Comparison of ENCODE assay signal across 9 cellular contexts in genomic region chr17:27651411-27652345, GRCh38. TPM values are rescaled to one million over a fixed set of nuclear protein-coding genes. Genes with fewer than 3 reads are reported as not detected.
DNase-seq lines count a peak whose midpoint lies in the region; ATAC-seq, FAIRE-seq and TF ChIP-seq lines count a peak whose summit lies in the region.
"Had no signal": no experiment of that assay in that cellular context is flagged by ENCODE, and none has a peak within 500 bp of the region (broad histone marks: within the 10 kb centered on the region; RNA-seq: fewer than 3 reads in every experiment).

No MANE protein-coding gene starts in this region.

- no peak overlapping the region for H2BK5ac ChIP-seq in H1 (ENCODE audit: low read depth, low read length)

- peak; percentile 35 for DNase-seq in MV-4-11 (lab: John Stamatoyannopoulos, UW)
- peak; percentile 9 to 50 for DNase-seq in activated CD8-positive, alpha-beta memory T cell treated with anti-CD3 and anti-CD28 coated beads for 1 hour (ENCODE audit: extremely low read depth in 1 of 2, low read depth in 1 of 2)
- peak in 1 of 2 experiments; percentile 87 for DNase-seq in H1 (ENCODE audit: low read depth in 1 of 2, low spot score in 2 of 2)
- peak in 9 of 10 donors; percentile 34 to 63 (median 58) for DNase-seq in naive thymus-derived CD8-positive, alpha-beta T cell
- peak; percentile 36 for DNase-seq in stimulated activated naive CD4-positive, alpha-beta T cell treated with Interleukin-2 at 50 U/mL for 16 hours (lab: John Stamatoyannopoulos, UW)
- DNase-seq in GM19238 (ENCODE audit: insufficient read length, low spot score), result no peak

- no peak overlapping the region for H2BK120ac ChIP-seq in H1 (replicated peaks; ENCODE audit: low read depth, low read length)

- no peak for TF ChIP-seq EP300 in H1 (IDR thresholded peaks at IDR 0.05; ENCODE audit: borderline replicate concordance in 1 of 2, low read depth in 2 of 2, low read length in 2 of 2)

- peak overlapping the region in 1 of 10 donors; percentile 17 for H3K27ac Mint-ChIP-seq in naive thymus-derived CD8-positive, alpha-beta T cell
- H3K27ac Mint-ChIP-seq: dendritic cell treated with granulocyte-macrophage colony-stimulating factor and Interleukin-4, amounts not matched to agents 40 ng/mL and 50 ng/mL, for 4 days had no signal

- no peak overlapping the region for H4K91ac ChIP-seq in H1 (replicated peaks; ENCODE audit: insufficient read length, low read length)

- peaks cover 8 to 10% (median 8%) of the 10 kb centered on the region in 4 donors for H3K4me1 Mint-ChIP-seq in naive thymus-derived CD8-positive, alpha-beta T cell

- no peaks in the 10 kb centered on the region for H3K9me3 ChIP-seq in H1 (ENCODE audit: insufficient read depth in 2 of 2, low read depth in 1 of 2, low read length in 1 of 2)

- H3K23ac ChIP-seq in H1 (ENCODE audit: insufficient read length), result no peak overlapping the region

- no peaks in the 10 kb centered on the region for H3K23me2 ChIP-seq in H1 (ENCODE audit: low read depth, low read length)

- H3K4ac ChIP-seq in H1 (replicated peaks; ENCODE audit: insufficient read length, low read depth, low read length), result no peak overlapping the region

- peak; percentile 59 to 61 for ATAC-seq in naive thymus-derived CD8-positive, alpha-beta T cell
- ATAC-seq in GM18502 (IDR thresholded peaks at IDR 0.05; ENCODE audit: poor library complexity, unreplicated experiment), result no peak

- H2BK20ac ChIP-seq in H1 (ENCODE audit: low read length), result no peak overlapping the region

- peak; percentile 53 to 71 (median 64) for TF ChIP-seq CTCF in H1 (IDR thresholded peaks at IDR 0.05; ENCODE audit: control extremely low read depth in 1 of 3, insufficient read depth in 1 of 3, low read depth in 1 of 3, low read length in 3 of 3)

- H3K56ac ChIP-seq in H1 (replicated peaks; ENCODE audit: insufficient read length, low read depth, low read length), result no peak overlapping the region

- H3K79me1 ChIP-seq in H1 (ENCODE audit: low read depth, low read length), result no peaks in the 10 kb centered on the region

- H3K4me2 ChIP-seq in H1 (ENCODE audit: insufficient read depth in 1 of 2, low read depth in 2 of 2, low read length in 2 of 2), result no peak overlapping the region

- H3K4me1 ChIP-seq in H1 (replicated peaks in 1 of 4; ENCODE audit: control insufficient read depth in 3 of 4, insufficient read depth in 4 of 4, low read length in 3 of 4), result peaks cover 0 to 4% (median 0%) of the 10 kb centered on the region in 4 experiments; a peak in 1 of 7 replicates

- H3K27ac ChIP-seq in H1 (ENCODE audit: low read depth, low read length), result no peak overlapping the region

- no peak overlapping the region for H2AFZ ChIP-seq in H1 (ENCODE audit: low read length)

- no peak overlapping the region for H3K4me3 ChIP-seq in H1 (ENCODE audit: extremely low read depth in 1 of 4, insufficient read depth in 2 of 4, low read depth in 3 of 4, low read length in 4 of 4)

- no peak overlapping the region for H3K18ac ChIP-seq in H1 (ENCODE audit: extremely low read depth, low read length)

- peak; percentile 79 for FAIRE-seq in G401.6 (lab: Jason Lieb, UNC)
- peak; percentile 55 for FAIRE-seq in H1 (lab: Jason Lieb, UNC)

- TF ChIP-seq POLR2A in H1 (IDR thresholded peaks at IDR 0.05; ENCODE audit: control extremely low read depth in 1 of 2, low read depth in 2 of 2, low read length in 2 of 2), result no peak

- no peak overlapping the region for H4K8ac ChIP-seq in H1 (ENCODE audit: extremely low read depth, insufficient read depth, low read length)

- H3K14ac ChIP-seq in H1 (ENCODE audit: insufficient read length), result no peak overlapping the region

- H3K9me3 Mint-ChIP-seq in naive thymus-derived CD8-positive, alpha-beta T cell, result no peaks in the 10 kb centered on the region
- H3K9me3 Mint-ChIP-seq: dendritic cell treated with granulocyte-macrophage colony-stimulating factor and Interleukin-4, amounts not matched to agents 40 ng/mL and 50 ng/mL, for 4 days had no signal

- TF ChIP-seq RAD21 in H1 (IDR thresholded peaks at IDR 0.05 in 1 of 2, conservative IDR thresholded peaks at IDR 0.05 in 1 of 2; ENCODE audit: low read depth in 2 of 2, low read length in 2 of 2), result peak; percentile 59 to 65

- no peak overlapping the region for H2AK5ac ChIP-seq in H1 (ENCODE audit: low read depth, low read length)

- WGBS in H1 (ENCODE audit: extremely low coverage in 1 of 2, insufficient coverage in 1 of 2, insufficient read length in 1 of 2, insufficient replicate concordance in 2 of 2, low coverage in 1 of 2, low lambda C conversion rate in 2 of 2, missing lambda C conversion rate in 1 of 2), 2 experiments, result 79% methylated on average over 16 of the region's 16 CpGs; no CpG with 5 or more reads in 1 of the 2 experiments

- H3K27me3 ChIP-seq in H1 (replicated peaks in 1 of 4; ENCODE audit: control insufficient read depth in 3 of 4, extremely low read depth in 1 of 4, insufficient read depth in 3 of 4, low read length in 3 of 4), result no peaks in the 10 kb centered on the region

- no peaks in the 10 kb centered on the region for H3K79me2 ChIP-seq in H1 (ENCODE audit: control insufficient read depth in 1 of 2, insufficient read depth in 2 of 2, low read length in 2 of 2)

- CTCF ChIA-PET in H1 (lab: Charles Lee; ENCODE audit: partially characterized antibody), result interaction anchor here (0.6 to 18.4 kb wide), 62 partner anchors 9 to 597 kb away, joined by 3 to 338 read pairs (median 4); partner anchors contain the start of genes KSR1 and LGALS9

- no peak overlapping the region for H2BK12ac ChIP-seq in H1 (ENCODE audit: low read depth, low read length)

- H3K36me3 ChIP-seq in H1 (ENCODE audit: control insufficient read depth in 2 of 4, insufficient read depth in 4 of 4, low read length in 3 of 4), result no peaks in the 10 kb centered on the region

- no peaks in the 10 kb centered on the region for H4K20me1 ChIP-seq in H1 (replicated peaks in 1 of 2; ENCODE audit: control insufficient read depth in 1 of 2, insufficient read depth in 2 of 2, low read length in 2 of 2)

- no peak overlapping the region for H4K5ac ChIP-seq in H1 (ENCODE audit: insufficient read length, low read depth, low read length)

- peaks cover 0 to 7% (median 0%) of the 10 kb centered on the region in 5 donors for H3K27me3 Mint-ChIP-seq in naive thymus-derived CD8-positive, alpha-beta T cell
- H3K27me3 Mint-ChIP-seq: dendritic cell treated with granulocyte-macrophage colony-stimulating factor and Interleukin-4, amounts not matched to agents 40 ng/mL and 50 ng/mL, for 4 days had no signal

- H3K36me3 Mint-ChIP-seq in naive thymus-derived CD8-positive, alpha-beta T cell, result peaks cover 0 to 3% (median 0%) of the 10 kb centered on the region in 3 donors

- no peak overlapping the region for H3K9ac ChIP-seq in H1 (replicated peaks in 1 of 4; ENCODE audit: extremely low read depth in 1 of 4, low read depth in 3 of 4, low read length in 3 of 4)

- POLR2A ChIA-PET in H1 (lab: Charles Lee; ENCODE audit: partially characterized antibody), result no interaction called here
- POLR2A ChIA-PET in naive thymus-derived CD8-positive, alpha-beta T cell (lab: Charles Lee), result interaction anchor here (0.6 kb wide), 1 partner anchor 414 kb away, joined by 3 read pairs; no protein-coding TSS in a partner anchor

- H3K4me3 Mint-ChIP-seq in naive thymus-derived CD8-positive, alpha-beta T cell, result no peak overlapping the region
- H3K4me3 Mint-ChIP-seq: dendritic cell treated with granulocyte-macrophage colony-stimulating factor and Interleukin-4, amounts not matched to agents 40 ng/mL and 50 ng/mL, for 4 days had no signal

- no peak overlapping the region for H2BK15ac ChIP-seq in H1 (ENCODE audit: low read length)

TF ChIP-seq in H1, 55 proteins besides CTCF, POLR2A, EP300 and RAD21 (continues in another document):
- TF ChIP-seq BCL11A (IDR thresholded peaks at IDR 0.05; ENCODE audit: low read depth in 2 of 2, low read length in 2 of 2), result no peak
- TF ChIP-seq YY1 (IDR thresholded peaks at IDR 0.05; ENCODE audit: low read depth, low read length), result no peak
- no peak for TF ChIP-seq TEAD4 (IDR thresholded peaks at IDR 0.05; ENCODE audit: low read depth, low read length)
- no peak for TF ChIP-seq HDAC2 (IDR thresholded peaks at IDR 0.05; ENCODE audit: borderline replicate concordance in 1 of 2, low read depth in 2 of 2, low read length in 2 of 2)
- no peak for TF ChIP-seq CEBPB (IDR thresholded peaks at IDR 0.05; ENCODE audit: low read depth, low read length)

RNA-seq across cellular contexts. Expression of gene LGALS9, which starts 20.7 kb away (rescaled TPM):
- total RNA-seq in H1 (2021; fragmentation: NEBNext Ultra II Directional; extraction: Animal tissue kit (Norgen Biotek cat#: 25700)), result 0.77 and 1.7 TPM in 2 replicates
- polyA plus RNA-seq in H1 (2011; rRNA removed), result 0.95 and 2.8 TPM in 2 replicates
- polyA plus RNA-seq in H1 (2011; cell fraction: cytosol; rRNA removed), result 1.8 TPM
- 12.2 TPM for polyA plus RNA-seq in H1 (2011; cell fraction: nucleus; rRNA removed)
- 2.4 to 3.2 TPM (median 2.6 TPM) in 4 replicates for polyA plus RNA-seq in H1 (2012, experiment 1 of 2)
- 0.59 TPM for polyA plus RNA-seq in H1 (2012, experiment 2 of 2)
- polyA plus RNA-seq in H1 (2013, experiment 1 of 2), result 0.67 TPM
- polyA plus RNA-seq in H1 (2013, experiment 2 of 2), result 0.61 TPM
- polyA minus RNA-seq in H1 (2011; rRNA and poly(A)+ RNA removed), result 2.1 and 2.8 TPM in 2 replicates
- 0.73 TPM for polyA minus RNA-seq in H1 (2011; cell fraction: cytosol; rRNA and poly(A)+ RNA removed)
- polyA minus RNA-seq in H1 (2011; cell fraction: nucleus; rRNA and poly(A)+ RNA removed), result 8.4 TPM
- 1 to 10 TPM; 8.5 to 9.7 TPM for total RNA-seq in naive thymus-derived CD8-positive, alpha-beta T cell
- 1 to 10 TPM; 4.5 to 8.4 (median 5.2) TPM for polyA plus RNA-seq in naive thymus-derived CD8-positive, alpha-beta T cell
